Comparison of ENCODE assay signal across 21 cellular contexts in the genomic region with DNA sequence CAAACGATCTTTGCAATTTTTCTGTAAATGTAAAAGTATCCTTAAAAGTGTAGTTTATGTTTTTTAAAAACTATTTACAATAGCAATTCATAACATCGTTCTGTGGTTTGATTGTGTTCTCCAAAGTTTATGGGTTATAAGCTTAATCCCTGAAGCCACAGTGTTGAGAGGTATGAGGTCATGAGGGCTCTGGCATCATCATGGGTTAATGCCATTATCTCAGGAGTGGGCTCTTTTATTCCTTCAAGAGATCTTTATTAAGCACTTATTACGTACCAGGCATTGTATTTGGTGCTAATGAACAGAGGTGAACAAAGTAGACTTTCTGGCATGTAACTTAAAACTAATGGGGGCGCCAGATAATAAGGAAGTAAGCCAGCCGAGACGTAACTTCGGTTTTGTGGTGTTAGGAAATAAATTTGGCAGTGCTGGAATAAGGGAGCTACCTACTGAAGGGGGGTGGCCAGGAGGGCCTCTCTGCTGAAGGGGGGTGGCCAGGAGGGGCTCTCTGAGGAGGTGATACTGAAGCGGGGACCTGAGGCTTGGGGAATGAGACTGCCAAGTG.
A peak's percentile ranks its signal among the peaks of the same experiment; 100 is the strongest.
DNase-seq lines count a peak whose midpoint lies in the region; ATAC-seq and TF ChIP-seq lines count a peak whose summit lies in the region.
"Had no signal": no experiment of that assay in that cellular context is flagged by ENCODE, and none has a peak within 500 bp of the region (broad histone marks: within the 10 kb centered on the region; RNA-seq: fewer than 3 reads in every experiment).

No MANE protein-coding gene starts in this region.

- H3K36me3 ChIP-seq in mammary epithelial cell (ENCODE audit: insufficient read depth, low read length): peaks cover 10% of the 10 kb centered on the region
- no peaks in the 10 kb centered on the region for H3K36me3 ChIP-seq in smooth muscle cell (ENCODE audit: low read depth)
- H3K36me3 ChIP-seq in heart right ventricle: peaks cover 0 to 66% (median 18%) of the 10 kb centered on the region in 9 donors

- no peak for ATAC-seq in stimulated activated naive B cell treated with anti-CD40 and anti-IgM and Interleukin-4, amounts not matched to agents 10 μg/mL and 1 μg/mL and 100 μg/mL, for 72 hours (replicated peaks)
- ATAC-seq in heart right ventricle: no peak
- ATAC-seq: A549; natural killer cell treated with Interleukin-12 subunit alpha and Interleukin-12 subunit beta and Interleukin-15 and Interleukin-18, amount 100 ng/mL, for 72 hours had no signal

- CTCF ChIA-PET in MCF 10A (lab: Yijun Ruan, JAX) (no interaction called here), mammary epithelial cell (lab: Charles Lee; ENCODE audit: low non-redundant PET) (no interaction called here)

- H3K9me3 ChIP-seq in mammary epithelial cell (replicated peaks; ENCODE audit: insufficient read depth, low read length): no peaks in the 10 kb centered on the region
- H3K9me3 ChIP-seq in smooth muscle cell (replicated peaks; ENCODE audit: low read depth): no peaks in the 10 kb centered on the region
- no peaks in the 10 kb centered on the region for H3K9me3 ChIP-seq in heart right ventricle
- H3K9me3 ChIP-seq: A549, BLaER1, sigmoid colon had no signal

- WGBS in mammary epithelial cell (ENCODE audit: low coverage, missing lambda C conversion rate): 69% methylated on average over 8 of the region's 8 CpGs
- WGBS in smooth muscle cell (ENCODE audit: low lambda C conversion rate): 62% methylated on average over 8 of the region's 8 CpGs
- WGBS in heart right ventricle, 2 donors: 63 to 66% methylated on average over 8 of the region's 8 CpGs

- no peaks in the 10 kb centered on the region for H3K4me1 Mint-ChIP-seq in MCF 10A (ENCODE audit: insufficient read depth, unreplicated experiment)
- peaks cover 8 to 14% of the 10 kb centered on the region in 2 donors for H3K4me1 Mint-ChIP-seq in stimulated activated naive B cell treated with anti-CD40 and anti-IgM and Interleukin-4, amounts not matched to agents 10 μg/mL and 1 μg/mL and 100 μg/mL, for 72 hours

- no TSS peak for BruUV-seq in MCF 10A (replicated peaks; lab: Mats Ljungman, UMichigan)
- BruUV-seq in mammary epithelial cell (replicated peaks; lab: Mats Ljungman, UMichigan): no TSS peak

- peak overlapping the region; percentile 8 for H3K27ac Mint-ChIP-seq in MCF 10A (ENCODE audit: low read depth, unreplicated experiment)
- no peak overlapping the region for H3K27ac Mint-ChIP-seq in stimulated activated naive B cell treated with anti-CD40 and anti-IgM and Interleukin-4, amounts not matched to agents 10 μg/mL and 1 μg/mL and 100 μg/mL, for 72 hours
- H3K27ac Mint-ChIP-seq: natural killer cell treated with Interleukin-12 subunit alpha and Interleukin-12 subunit beta and Interleukin-15 and Interleukin-18, amount 100 ng/mL, for 72 hours had no signal

- H3K9ac ChIP-seq in mammary epithelial cell (ENCODE audit: insufficient read depth, low read length) (no peak overlapping the region), smooth muscle cell (ENCODE audit: low read depth) (no peak overlapping the region)
- H3K9ac ChIP-seq: BLaER1 had no signal

- H3K4me2 ChIP-seq in mammary epithelial cell (ENCODE audit: insufficient read depth, low read depth, low read length) (no peak overlapping the region), smooth muscle cell (no peak overlapping the region)
- H3K4me2 ChIP-seq: A549, BLaER1 had no signal

- no peak overlapping the region for H3K4me3 Mint-ChIP-seq in MCF 10A (ENCODE audit: unreplicated experiment)
- no peak overlapping the region for H3K4me3 Mint-ChIP-seq in stimulated activated naive B cell treated with anti-CD40 and anti-IgM and Interleukin-4, amounts not matched to agents 10 μg/mL and 1 μg/mL and 100 μg/mL, for 72 hours
- H3K4me3 Mint-ChIP-seq: HFFc6; natural killer cell treated with Interleukin-12 subunit alpha and Interleukin-12 subunit beta and Interleukin-15 and Interleukin-18, amount 100 ng/mL, for 72 hours had no signal

- no peak for DNase-seq in MCF 10A (ENCODE audit: unreplicated experiment)
- DNase-seq in mammary epithelial cell: no peak
- peak; percentile 67 for DNase-seq in amniotic epithelial cell (ENCODE audit: low read depth)
- DNase-seq in fibroblast of mammary gland (ENCODE audit: low read depth): peak; percentile 14
- no peak for DNase-seq in smooth muscle cell (lab: John Stamatoyannopoulos, UW; ENCODE audit: unreplicated experiment)
- no peak for DNase-seq in stimulated activated naive B cell treated with anti-CD40 and anti-IgM and Interleukin-4, amounts not matched to agents 10 μg/mL and 1 μg/mL and 100 μg/mL, for 72 hours
- DNase-seq in ACHN: no peak
- DNase-seq in heart right ventricle: no peak
- DNase-seq: activated CD4-positive, alpha-beta T cell treated with anti-CD3 and anti-CD28 coated beads, Interleukin-2, amount 50 U/mL, for 48 hours; activated CD8-positive, alpha-beta memory T cell treated with anti-CD3 and anti-CD28 coated beads, Interleukin-2, amount 50 U/mL, for 48 hours; COR-L47; midbrain; NCI-H1092; NCI-H510A treated with DMSO at 0.1 percent for 48 hours; RPMI8226; sigmoid colon; stimulated activated CD8-positive, alpha-beta memory T cell treated with anti-CD3 and anti-CD28 coated beads, Interleukin-4, amount 100 ng/mL, for 48 hours had no signal

- intact Hi-C loops in MCF 10A (cut with micrococcal nuclease) (no loop called here), mammary epithelial cell (cut with micrococcal nuclease) (no loop called here), heart right ventricle (cut with DNase I) (loop anchor here in 3 of 10 donors (10.0 kb wide), 2 partner anchors 128 to 138 kb away; no protein-coding TSS in a partner anchor)

- TF ChIP-seq CTCF in MCF 10A (IDR thresholded peaks at IDR 0.05; ENCODE audit: unreplicated experiment): no peak
- TF ChIP-seq CTCF in mammary epithelial cell (conservative IDR thresholded peaks at IDR 0.05 in 1 of 2, IDR thresholded peaks at IDR 0.05 in 1 of 2; ENCODE audit: extremely low read depth in 1 of 2, insufficient read depth in 1 of 2, low read depth in 1 of 2, low read length in 2 of 2): no peak
- TF ChIP-seq CTCF in fibroblast of mammary gland (conservative IDR thresholded peaks at IDR 0.05; ENCODE audit: control insufficient read depth, insufficient read depth, low read depth, low read length): no peak
- TF ChIP-seq CTCF in smooth muscle cell (IDR thresholded peaks at IDR 0.05; ENCODE audit: borderline replicate concordance, insufficient read depth, poor library complexity, severe bottlenecking): no peak
- TF ChIP-seq CTCF in heart right ventricle (IDR thresholded peaks at IDR 0.05): peak in 2 of 9 donors; percentile 19 to 38

- peaks cover 66% of the 10 kb centered on the region for H3K36me3 Mint-ChIP-seq in MCF 10A (ENCODE audit: insufficient read depth, unreplicated experiment)
- peaks cover 44 to 55% of the 10 kb centered on the region in 2 donors for H3K36me3 Mint-ChIP-seq in stimulated activated naive B cell treated with anti-CD40 and anti-IgM and Interleukin-4, amounts not matched to agents 10 μg/mL and 1 μg/mL and 100 μg/mL, for 72 hours

- peaks cover 20% of the 10 kb centered on the region for H3F3A ChIP-seq in smooth muscle cell (ENCODE audit: low read depth)

- in situ Hi-C loops in mammary epithelial cell (cut with MboI; ENCODE audit: low sequenced_read_pairs in 2 of 2) (no loop called here), ACHN (cut with HindIII; ENCODE audit: low pct_ligation_motif_present, low pct_unique_long_range_greater_than_20kb, low sequenced_read_pairs) (no loop called here)

- H3K9me3 Mint-ChIP-seq in MCF 10A (ENCODE audit: unreplicated experiment): no peaks in the 10 kb centered on the region
- H3K9me3 Mint-ChIP-seq in stimulated activated naive B cell treated with anti-CD40 and anti-IgM and Interleukin-4, amounts not matched to agents 10 μg/mL and 1 μg/mL and 100 μg/mL, for 72 hours: no peaks in the 10 kb centered on the region
- H3K9me3 Mint-ChIP-seq: HFFc6; natural killer cell treated with Interleukin-12 subunit alpha and Interleukin-12 subunit beta and Interleukin-15 and Interleukin-18, amount 100 ng/mL, for 72 hours had no signal

- H3K79me2 ChIP-seq in mammary epithelial cell (ENCODE audit: insufficient read depth, low read length) (no peaks in the 10 kb centered on the region), smooth muscle cell (ENCODE audit: low read depth) (no peaks in the 10 kb centered on the region)

- POLR2A ChIA-PET in MCF 10A (lab: Yijun Ruan, JAX): no interaction called here

- H3K4me1 ChIP-seq in mammary epithelial cell (ENCODE audit: insufficient read depth, low read length) (peaks cover 27% of the 10 kb centered on the region), smooth muscle cell (ENCODE audit: low read depth) (no peaks in the 10 kb centered on the region), heart right ventricle (peaks cover 11 to 45% (median 29%) of the 10 kb centered on the region in 9 donors)

- H3K27ac ChIP-seq in mammary epithelial cell (ENCODE audit: insufficient read depth, low read depth, low read length): no peak overlapping the region
- peak overlapping the region; percentile 50 for H3K27ac ChIP-seq in smooth muscle cell (ENCODE audit: low read depth)
- peak overlapping the region in 5 of 10 donors; percentile 16 to 58 (median 37) for H3K27ac ChIP-seq in heart right ventricle
- H3K27ac ChIP-seq: BLaER1, sigmoid colon had no signal

- H4K20me1 ChIP-seq in mammary epithelial cell (ENCODE audit: insufficient read depth, low read length) (no peaks in the 10 kb centered on the region), smooth muscle cell (ENCODE audit: low read depth) (peaks cover 4% of the 10 kb centered on the region)
- H4K20me1 ChIP-seq: BLaER1 had no signal

- no peaks in the 10 kb centered on the region for H3K27me3 Mint-ChIP-seq in MCF 10A (ENCODE audit: insufficient read depth, unreplicated experiment)
- H3K27me3 Mint-ChIP-seq in stimulated activated naive B cell treated with anti-CD40 and anti-IgM and Interleukin-4, amounts not matched to agents 10 μg/mL and 1 μg/mL and 100 μg/mL, for 72 hours: no peaks in the 10 kb centered on the region
- H3K27me3 Mint-ChIP-seq: natural killer cell treated with Interleukin-12 subunit alpha and Interleukin-12 subunit beta and Interleukin-15 and Interleukin-18, amount 100 ng/mL, for 72 hours had no signal

- H2AFZ ChIP-seq in mammary epithelial cell (ENCODE audit: low read depth, low read length) (no peak overlapping the region), smooth muscle cell (ENCODE audit: low read depth) (no peak overlapping the region)

- H3K27me3 ChIP-seq in mammary epithelial cell (ENCODE audit: insufficient read depth, low read length) (no peaks in the 10 kb centered on the region), smooth muscle cell (ENCODE audit: low read depth) (no peaks in the 10 kb centered on the region), heart right ventricle (no peaks in the 10 kb centered on the region)
- H3K27me3 ChIP-seq: BLaER1, sigmoid colon had no signal

- dilution Hi-C loops in mammary epithelial cell (cut with HindIII; ENCODE audit: low sequenced_read_pairs): no loop called here

- H3K4me3 ChIP-seq in mammary epithelial cell (replicated peaks in 1 of 3; ENCODE audit: insufficient read depth in 1 of 3, low read depth in 2 of 3, low read length in 3 of 3) (no peak overlapping the region), fibroblast of mammary gland (ENCODE audit: control insufficient read depth, low read depth, low read length) (no peak overlapping the region), smooth muscle cell (no peak overlapping the region), heart right ventricle (no peak overlapping the region)
- H3K4me3 ChIP-seq: A549, BLaER1, sigmoid colon had no signal

Comparison
In these comparisons a context has a peak if more than half of its experiments do, and no peak if none do; other contexts are left out.
1. DNase-seq: peak in amniotic epithelial cell (single experiment) and fibroblast of mammary gland (single experiment); none in MCF 10A (single experiment), mammary epithelial cell (single experiment), smooth muscle cell (single experiment), stimulated activated naive B cell treated with anti-CD40 and anti-IgM and Interleukin-4, amounts not matched to agents 10 μg/mL and 1 μg/mL and 100 μg/mL, for 72 hours (single experiment), ACHN (single experiment) and heart right ventricle (0 of 2).